In genomic region chr10:15166325-15166724, GRCh38 we compare ENCODE assay signal across 1 cellular context.
TF ChIP-seq lines count a peak whose summit lies in the region.

No MANE protein-coding gene starts in this region.

TF ChIP-seq in GM12878, 131 proteins besides CTCF, POLR2A, EP300 and RAD21:
- TF ChIP-seq IRF3 (IDR thresholded peaks at IDR 0.05) (no peak), RELB (IDR thresholded peaks at IDR 0.05; ENCODE audit: low read depth) (no peak), SIX5 (IDR thresholded peaks at IDR 0.05; ENCODE audit: low read depth, low read length, severe bottlenecking) (no peak), MYB (IDR thresholded peaks at IDR 0.05; ENCODE audit: borderline replicate concordance, low read depth, low read length) (no peak), FOS (IDR thresholded peaks at IDR 0.05; ENCODE audit: borderline replicate concordance, extremely low read depth, insufficient read length) (no peak), ESRRA (IDR thresholded peaks at IDR 0.05; ENCODE audit: low read length) (no peak), GATAD2B (conservative IDR thresholded peaks at IDR 0.05; ENCODE audit: low read depth) (no peak), POU2F2 (IDR thresholded peaks at IDR 0.05; ENCODE audit: borderline replicate concordance, low read depth, low read length) (no peak), ZBTB40 (IDR thresholded peaks at IDR 0.05; ENCODE audit: borderline replicate concordance) (no peak), CREB1 (IDR thresholded peaks at IDR 0.05; ENCODE audit: low read depth) (no peak)
